ENCODE assay signal across 1 cellular context in the genomic region with DNA sequence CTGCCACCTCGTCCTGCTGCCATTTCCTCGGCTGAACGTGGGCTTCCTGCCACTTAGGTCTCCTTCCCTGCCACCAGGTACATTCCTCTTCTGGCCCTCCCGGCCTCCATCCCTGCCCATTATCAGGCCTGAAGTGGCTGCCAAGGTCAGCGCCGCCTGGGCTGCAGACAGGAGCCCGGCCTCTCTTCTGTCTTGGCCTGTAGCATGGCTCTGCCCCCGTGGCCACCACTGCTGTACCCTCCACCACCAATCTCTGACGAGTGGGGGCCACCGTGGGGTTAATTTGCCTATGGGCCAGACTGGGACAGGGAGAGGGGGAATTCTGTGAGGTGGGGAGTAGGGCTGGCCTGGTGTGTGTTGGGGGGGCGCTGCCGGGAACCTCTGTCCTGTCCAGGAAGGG.
TF ChIP-seq lines count a peak whose summit lies in the region.

No MANE protein-coding gene starts in this region.

TF ChIP-seq in H1, 55 proteins besides CTCF, POLR2A, EP300 and RAD21:
- TF ChIP-seq, protein P1, sequence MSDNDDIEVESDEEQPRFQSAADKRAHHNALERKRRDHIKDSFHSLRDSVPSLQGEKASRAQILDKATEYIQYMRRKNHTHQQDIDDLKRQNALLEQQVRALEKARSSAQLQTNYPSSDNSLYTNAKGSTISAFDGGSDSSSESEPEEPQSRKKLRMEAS (IDR thresholded peaks at IDR 0.05), result no peak
- TF ChIP-seq, protein P2, sequence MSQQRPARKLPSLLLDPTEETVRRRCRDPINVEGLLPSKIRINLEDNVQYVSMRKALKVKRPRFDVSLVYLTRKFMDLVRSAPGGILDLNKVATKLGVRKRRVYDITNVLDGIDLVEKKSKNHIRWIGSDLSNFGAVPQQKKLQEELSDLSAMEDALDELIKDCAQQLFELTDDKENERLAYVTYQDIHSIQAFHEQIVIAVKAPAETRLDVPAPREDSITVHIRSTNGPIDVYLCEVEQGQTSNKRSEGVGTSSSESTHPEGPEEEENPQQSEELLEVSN (IDR thresholded peaks at IDR 0.05), result no peak
- TF ChIP-seq SP2 (IDR thresholded peaks at IDR 0.05; ENCODE audit: low read length), result no peak
- TF ChIP-seq CBX5 (IDR thresholded peaks at IDR 0.05; ENCODE audit: low read depth, low read length), result no peak
- no peak for TF ChIP-seq JUND (IDR thresholded peaks at IDR 0.05; ENCODE audit: low read length)
- TF ChIP-seq YY1 (IDR thresholded peaks at IDR 0.05; ENCODE audit: low read depth, low read length), result no peak
- TF ChIP-seq GABPA (IDR thresholded peaks at IDR 0.05; ENCODE audit: borderline replicate concordance, insufficient read depth, low read length), result no peak
- no peak for TF ChIP-seq POLR2AphosphoS5 (IDR thresholded peaks at IDR 0.05; ENCODE audit: low read depth, low read length)
- TF ChIP-seq, protein P3, sequence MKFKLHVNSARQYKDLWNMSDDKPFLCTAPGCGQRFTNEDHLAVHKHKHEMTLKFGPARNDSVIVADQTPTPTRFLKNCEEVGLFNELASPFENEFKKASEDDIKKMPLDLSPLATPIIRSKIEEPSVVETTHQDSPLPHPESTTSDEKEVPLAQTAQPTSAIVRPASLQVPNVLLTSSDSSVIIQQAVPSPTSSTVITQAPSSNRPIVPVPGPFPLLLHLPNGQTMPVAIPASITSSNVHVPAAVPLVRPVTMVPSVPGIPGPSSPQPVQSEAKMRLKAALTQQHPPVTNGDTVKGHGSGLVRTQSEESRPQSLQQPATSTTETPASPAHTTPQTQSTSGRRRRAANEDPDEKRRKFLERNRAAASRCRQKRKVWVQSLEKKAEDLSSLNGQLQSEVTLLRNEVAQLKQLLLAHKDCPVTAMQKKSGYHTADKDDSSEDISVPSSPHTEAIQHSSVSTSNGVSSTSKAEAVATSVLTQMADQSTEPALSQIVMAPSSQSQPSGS (IDR thresholded peaks at IDR 0.05; ENCODE audit: low read length), result no peak
- no peak for TF ChIP-seq EZH2 (IDR thresholded peaks at IDR 0.05; ENCODE audit: low read depth, low read length, severe bottlenecking)
- no peak for TF ChIP-seq TAF7 (optimal IDR thresholded peaks at IDR 0.05; ENCODE audit: borderline replicate concordance, low read depth, low read length)
- no peak for TF ChIP-seq CTBP2 (IDR thresholded peaks at IDR 0.05; ENCODE audit: borderline replicate concordance, insufficient read depth, insufficient read length, low read length)
- no peak for TF ChIP-seq CBX8 (IDR thresholded peaks at IDR 0.05; ENCODE audit: borderline replicate concordance, low read depth, low read length)
- TF ChIP-seq TBP (IDR thresholded peaks at IDR 0.05; ENCODE audit: low read depth, low read length), result no peak
- TF ChIP-seq, protein P4, sequence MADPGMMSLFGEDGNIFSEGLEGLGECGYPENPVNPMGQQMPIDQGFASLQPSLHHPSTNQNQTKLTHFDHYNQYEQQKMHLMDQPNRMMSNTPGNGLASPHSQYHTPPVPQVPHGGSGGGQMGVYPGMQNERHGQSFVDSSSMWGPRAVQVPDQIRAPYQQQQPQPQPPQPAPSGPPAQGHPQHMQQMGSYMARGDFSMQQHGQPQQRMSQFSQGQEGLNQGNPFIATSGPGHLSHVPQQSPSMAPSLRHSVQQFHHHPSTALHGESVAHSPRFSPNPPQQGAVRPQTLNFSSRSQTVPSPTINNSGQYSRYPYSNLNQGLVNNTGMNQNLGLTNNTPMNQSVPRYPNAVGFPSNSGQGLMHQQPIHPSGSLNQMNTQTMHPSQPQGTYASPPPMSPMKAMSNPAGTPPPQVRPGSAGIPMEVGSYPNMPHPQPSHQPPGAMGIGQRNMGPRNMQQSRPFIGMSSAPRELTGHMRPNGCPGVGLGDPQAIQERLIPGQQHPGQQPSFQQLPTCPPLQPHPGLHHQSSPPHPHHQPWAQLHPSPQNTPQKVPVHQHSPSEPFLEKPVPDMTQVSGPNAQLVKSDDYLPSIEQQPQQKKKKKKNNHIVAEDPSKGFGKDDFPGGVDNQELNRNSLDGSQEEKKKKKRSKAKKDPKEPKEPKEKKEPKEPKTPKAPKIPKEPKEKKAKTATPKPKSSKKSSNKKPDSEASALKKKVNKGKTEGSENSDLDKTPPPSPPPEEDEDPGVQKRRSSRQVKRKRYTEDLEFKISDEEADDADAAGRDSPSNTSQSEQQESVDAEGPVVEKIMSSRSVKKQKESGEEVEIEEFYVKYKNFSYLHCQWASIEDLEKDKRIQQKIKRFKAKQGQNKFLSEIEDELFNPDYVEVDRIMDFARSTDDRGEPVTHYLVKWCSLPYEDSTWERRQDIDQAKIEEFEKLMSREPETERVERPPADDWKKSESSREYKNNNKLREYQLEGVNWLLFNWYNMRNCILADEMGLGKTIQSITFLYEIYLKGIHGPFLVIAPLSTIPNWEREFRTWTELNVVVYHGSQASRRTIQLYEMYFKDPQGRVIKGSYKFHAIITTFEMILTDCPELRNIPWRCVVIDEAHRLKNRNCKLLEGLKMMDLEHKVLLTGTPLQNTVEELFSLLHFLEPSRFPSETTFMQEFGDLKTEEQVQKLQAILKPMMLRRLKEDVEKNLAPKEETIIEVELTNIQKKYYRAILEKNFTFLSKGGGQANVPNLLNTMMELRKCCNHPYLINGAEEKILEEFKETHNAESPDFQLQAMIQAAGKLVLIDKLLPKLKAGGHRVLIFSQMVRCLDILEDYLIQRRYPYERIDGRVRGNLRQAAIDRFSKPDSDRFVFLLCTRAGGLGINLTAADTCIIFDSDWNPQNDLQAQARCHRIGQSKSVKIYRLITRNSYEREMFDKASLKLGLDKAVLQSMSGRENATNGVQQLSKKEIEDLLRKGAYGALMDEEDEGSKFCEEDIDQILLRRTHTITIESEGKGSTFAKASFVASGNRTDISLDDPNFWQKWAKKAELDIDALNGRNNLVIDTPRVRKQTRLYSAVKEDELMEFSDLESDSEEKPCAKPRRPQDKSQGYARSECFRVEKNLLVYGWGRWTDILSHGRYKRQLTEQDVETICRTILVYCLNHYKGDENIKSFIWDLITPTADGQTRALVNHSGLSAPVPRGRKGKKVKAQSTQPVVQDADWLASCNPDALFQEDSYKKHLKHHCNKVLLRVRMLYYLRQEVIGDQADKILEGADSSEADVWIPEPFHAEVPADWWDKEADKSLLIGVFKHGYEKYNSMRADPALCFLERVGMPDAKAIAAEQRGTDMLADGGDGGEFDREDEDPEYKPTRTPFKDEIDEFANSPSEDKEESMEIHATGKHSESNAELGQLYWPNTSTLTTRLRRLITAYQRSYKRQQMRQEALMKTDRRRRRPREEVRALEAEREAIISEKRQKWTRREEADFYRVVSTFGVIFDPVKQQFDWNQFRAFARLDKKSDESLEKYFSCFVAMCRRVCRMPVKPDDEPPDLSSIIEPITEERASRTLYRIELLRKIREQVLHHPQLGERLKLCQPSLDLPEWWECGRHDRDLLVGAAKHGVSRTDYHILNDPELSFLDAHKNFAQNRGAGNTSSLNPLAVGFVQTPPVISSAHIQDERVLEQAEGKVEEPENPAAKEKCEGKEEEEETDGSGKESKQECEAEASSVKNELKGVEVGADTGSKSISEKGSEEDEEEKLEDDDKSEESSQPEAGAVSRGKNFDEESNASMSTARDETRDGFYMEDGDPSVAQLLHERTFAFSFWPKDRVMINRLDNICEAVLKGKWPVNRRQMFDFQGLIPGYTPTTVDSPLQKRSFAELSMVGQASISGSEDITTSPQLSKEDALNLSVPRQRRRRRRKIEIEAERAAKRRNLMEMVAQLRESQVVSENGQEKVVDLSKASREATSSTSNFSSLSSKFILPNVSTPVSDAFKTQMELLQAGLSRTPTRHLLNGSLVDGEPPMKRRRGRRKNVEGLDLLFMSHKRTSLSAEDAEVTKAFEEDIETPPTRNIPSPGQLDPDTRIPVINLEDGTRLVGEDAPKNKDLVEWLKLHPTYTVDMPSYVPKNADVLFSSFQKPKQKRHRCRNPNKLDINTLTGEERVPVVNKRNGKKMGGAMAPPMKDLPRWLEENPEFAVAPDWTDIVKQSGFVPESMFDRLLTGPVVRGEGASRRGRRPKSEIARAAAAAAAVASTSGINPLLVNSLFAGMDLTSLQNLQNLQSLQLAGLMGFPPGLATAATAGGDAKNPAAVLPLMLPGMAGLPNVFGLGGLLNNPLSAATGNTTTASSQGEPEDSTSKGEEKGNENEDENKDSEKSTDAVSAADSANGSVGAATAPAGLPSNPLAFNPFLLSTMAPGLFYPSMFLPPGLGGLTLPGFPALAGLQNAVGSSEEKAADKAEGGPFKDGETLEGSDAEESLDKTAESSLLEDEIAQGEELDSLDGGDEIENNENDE (IDR thresholded peaks at IDR 0.05; ENCODE audit: insufficient replicate concordance, low read length), result no peak
- TF ChIP-seq CHD1 (IDR thresholded peaks at IDR 0.05; ENCODE audit: low read depth, low read length), result no peak
